In the genomic region with DNA sequence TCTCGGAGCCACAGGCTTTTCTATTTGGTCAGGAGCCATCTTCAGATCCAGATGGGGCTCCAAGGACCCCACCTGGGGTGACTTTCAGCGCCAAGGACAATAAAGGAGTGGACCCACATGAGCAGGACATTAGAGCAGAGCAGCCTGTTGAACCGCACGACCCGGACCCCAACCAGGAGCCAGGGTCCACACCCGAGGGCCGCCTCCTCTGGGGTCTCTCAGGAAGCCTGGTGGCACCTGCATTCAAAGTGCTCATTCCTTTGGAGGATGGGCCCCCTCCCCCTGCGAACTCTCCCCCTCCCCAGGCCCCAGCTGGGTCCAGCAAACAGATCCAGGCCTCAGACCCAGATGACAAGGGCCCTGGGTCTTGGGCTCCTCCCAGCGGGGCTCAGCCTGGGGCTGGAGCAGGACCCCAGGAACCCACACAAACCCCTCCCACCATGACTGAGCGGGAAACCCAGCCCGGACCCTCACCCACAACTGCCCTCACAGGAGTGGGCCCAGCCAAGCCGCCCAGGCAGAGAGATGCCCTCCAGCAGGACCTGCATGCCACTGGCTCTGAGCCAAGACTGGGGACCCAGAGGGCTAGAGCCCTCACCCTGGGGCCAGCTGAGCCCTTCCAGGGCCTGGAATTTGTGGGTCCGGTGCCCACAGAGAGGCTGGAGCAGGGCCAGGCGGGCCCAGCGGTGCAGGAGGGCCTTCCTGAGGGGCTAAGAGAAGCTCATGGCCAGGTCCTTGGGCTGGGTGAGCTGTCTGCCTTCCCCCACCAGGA, we compare ENCODE assay signal across 16 cellular contexts. TPM values are rescaled to one million over a fixed set of nuclear protein-coding genes. Genes with fewer than 3 reads are reported as not detected.
A peak's percentile ranks its signal among the peaks of the same experiment; 100 is the strongest.
DNase-seq lines count a peak whose midpoint lies in the region; ATAC-seq and TF ChIP-seq lines count a peak whose summit lies in the region.
"Had no signal": no experiment of that assay in that cellular context is flagged by ENCODE, and none has a peak within 500 bp of the region (broad histone marks: within the 10 kb centered on the region; RNA-seq: fewer than 3 reads in every experiment).

No MANE protein-coding gene starts in this region.

- H4K20me1 ChIP-seq in Karpas-422 (ENCODE audit: insufficient read depth, low read depth, low read length): no peaks in the 10 kb centered on the region

- H3K9me2 ChIP-seq in Karpas-422 (replicated peaks; ENCODE audit: insufficient read depth, low read length): no peaks in the 10 kb centered on the region

- intact Hi-C loops in dendritic cell treated with granulocyte-macrophage colony-stimulating factor and Interleukin-4, amounts not matched to agents 40 ng/mL and 50 ng/mL, for 4 days (cut with micrococcal nuclease): no loop called here
- intact Hi-C loops in sciatic nerve (cut with DNase I): no loop called here

- no peaks in the 10 kb centered on the region for H3K36me3 ChIP-seq in BE2C
- no peaks in the 10 kb centered on the region for H3K36me3 ChIP-seq in H7 (replicated peaks; ENCODE audit: control insufficient read depth, insufficient read depth, low read length)
- H3K36me3 ChIP-seq in endodermal cell (ENCODE audit: control insufficient read depth, insufficient read depth, low read length): no peaks in the 10 kb centered on the region
- H3K36me3 ChIP-seq in Karpas-422 (ENCODE audit: insufficient read depth, low read length): no peaks in the 10 kb centered on the region

- H3K9me3 ChIP-seq in BE2C: no peaks in the 10 kb centered on the region
- H3K9me3 ChIP-seq in endodermal cell (ENCODE audit: control insufficient read depth, low read length): no peaks in the 10 kb centered on the region
- H3K9me3 ChIP-seq in Karpas-422 (ENCODE audit: low read length): no peaks in the 10 kb centered on the region

- peaks cover 16% of the 10 kb centered on the region for H3K4me1 Mint-ChIP-seq in dendritic cell treated with granulocyte-macrophage colony-stimulating factor and Interleukin-4, amounts not matched to agents 40 ng/mL and 50 ng/mL, for 4 days (ENCODE audit: low read depth)
- peaks cover 1% of the 10 kb centered on the region for H3K4me1 Mint-ChIP-seq in endodermal cell

- H3K27me3 Mint-ChIP-seq in dendritic cell treated with granulocyte-macrophage colony-stimulating factor and Interleukin-4, amounts not matched to agents 40 ng/mL and 50 ng/mL, for 4 days: no peaks in the 10 kb centered on the region
- H3K27me3 Mint-ChIP-seq in endodermal cell (ENCODE audit: insufficient read depth): no peaks in the 10 kb centered on the region

- peaks cover 5% of the 10 kb centered on the region for H3K36me3 Mint-ChIP-seq in dendritic cell treated with granulocyte-macrophage colony-stimulating factor and Interleukin-4, amounts not matched to agents 40 ng/mL and 50 ng/mL, for 4 days (ENCODE audit: low read depth)
- no peaks in the 10 kb centered on the region for H3K36me3 Mint-ChIP-seq in endodermal cell (ENCODE audit: low read depth)

- H3K4me1 ChIP-seq in BE2C (no peaks in the 10 kb centered on the region), endodermal cell (ENCODE audit: control insufficient read depth, insufficient read depth, low read length) (no peaks in the 10 kb centered on the region), Karpas-422 (ENCODE audit: low read length) (peaks cover 8% of the 10 kb centered on the region)

- H3K9me3 Mint-ChIP-seq in dendritic cell treated with granulocyte-macrophage colony-stimulating factor and Interleukin-4, amounts not matched to agents 40 ng/mL and 50 ng/mL, for 4 days: no peaks in the 10 kb centered on the region
- no peaks in the 10 kb centered on the region for H3K9me3 Mint-ChIP-seq in endodermal cell

- peak overlapping the region; percentile 18 for H3K27ac Mint-ChIP-seq in dendritic cell treated with granulocyte-macrophage colony-stimulating factor and Interleukin-4, amounts not matched to agents 40 ng/mL and 50 ng/mL, for 4 days
- H3K27ac Mint-ChIP-seq in endodermal cell: no peak overlapping the region

- whole genome bisulfite sequencing in endodermal cell (ENCODE audit: insufficient coverage in 1 of 2, insufficient read length in 1 of 2), 2 experiments: 93% methylated on average over 6 to 15 of the region's 15 CpGs

- H3K27ac ChIP-seq in endodermal cell (ENCODE audit: low read depth, low read length) (no peak overlapping the region), Karpas-422 (ENCODE audit: low read length) (no peak overlapping the region)
- H3K27ac ChIP-seq: C4-2B, HL-60 had no signal

- DNase-seq in BE2C (peak; percentile 52), H7 (peak; percentile 56), sciatic nerve (ENCODE audit: low spot score) (peak; percentile 64), endodermal cell (no peak), Karpas-422 (no peak), inferior parietal cortex (ENCODE audit: extremely low spot score) (no peak)
- DNase-seq in activated CD4-positive, alpha-beta T cell treated with anti-CD3 and anti-CD28 coated beads for 4 hours: no peak
- DNase-seq: NCI-H1417 treated with DMSO at 0.1 percent for 48 hours, NCI-H2029, NCI-H2171, NCI-H446, NCI-H748 treated with DMSO at 0.1 percent for 48 hours had no signal

- H3K4me3 ChIP-seq in BE2C (ENCODE audit: low read depth, low read length) (no peak overlapping the region), H7 (ENCODE audit: insufficient read depth, low read depth, low read length) (no peak overlapping the region), endodermal cell (ENCODE audit: low read length) (no peak overlapping the region), Karpas-422 (ENCODE audit: low read length) (no peak overlapping the region)

- no peak overlapping the region for H3K4me3 Mint-ChIP-seq in dendritic cell treated with granulocyte-macrophage colony-stimulating factor and Interleukin-4, amounts not matched to agents 40 ng/mL and 50 ng/mL, for 4 days
- H3K4me3 Mint-ChIP-seq in endodermal cell: no peak overlapping the region

- H3K9ac ChIP-seq in endodermal cell (ENCODE audit: extremely low read depth, low read length, poor library complexity, severe bottlenecking) (no peak overlapping the region), Karpas-422 (ENCODE audit: low read length) (no peak overlapping the region)

- H3K27me3 ChIP-seq in BE2C (no peaks in the 10 kb centered on the region), H7 (ENCODE audit: control insufficient read depth, insufficient read depth, low read length) (no peaks in the 10 kb centered on the region), endodermal cell (ENCODE audit: control insufficient read depth, insufficient read depth, low read length, poor library complexity, severe bottlenecking) (no peaks in the 10 kb centered on the region), Karpas-422 (ENCODE audit: low read length) (no peaks in the 10 kb centered on the region)

- H2AFZ ChIP-seq in Karpas-422 (ENCODE audit: low read length): no peak overlapping the region

- no peaks in the 10 kb centered on the region for H3K79me2 ChIP-seq in Karpas-422 (ENCODE audit: low read length)

- ATAC-seq in sciatic nerve: no peak
- ATAC-seq: Right ventricle myocardium inferior had no signal

- no peak overlapping the region for H3K4me2 ChIP-seq in Karpas-422 (ENCODE audit: low read depth, low read length, poor library complexity, severe bottlenecking)

- no peak for TF ChIP-seq CTCF in BE2C (IDR thresholded peaks at IDR 0.05; ENCODE audit: low read depth, low read length)
- no peak for TF ChIP-seq CTCF in endodermal cell (conservative IDR thresholded peaks at IDR 0.05)

RNA-seq across cellular contexts. Expression of a gene that starts 23.9 kb away (rescaled TPM):
- 0.17 TPM for polyA plus RNA-seq in BE2C (2012; ENCODE audit: insufficient read depth, insufficient read length, low read depth)
- not detected in 2 replicates for total RNA-seq in H7 (2014; rRNA removed; shearing (Covaris generic))
- total RNA-seq in sciatic nerve (0.27 TPM), endodermal cell (not detected)
- not detected for polyA plus RNA-seq in endodermal cell (2013, experiment 1 of 2)
- polyA plus RNA-seq in endodermal cell (2013, experiment 2 of 2): not detected
- not detected in 2 replicates for total RNA-seq in Karpas-422 (2014; rRNA removed; shearing (Covaris generic); ENCODE audit: low replicate concordance)

RNA-seq across cellular contexts. Expression of a gene that starts 43.0 kb away (rescaled TPM):
- 43.3 TPM for polyA plus RNA-seq in BE2C (2012; ENCODE audit: insufficient read depth, insufficient read length, low read depth)
- 0.28 and 0.55 TPM in 2 replicates for total RNA-seq in H7 (2014; rRNA removed; shearing (Covaris generic))
- total RNA-seq in sciatic nerve (142 TPM), endodermal cell (1 to 10 TPM; 1.9 to 3.7 TPM)
- polyA plus RNA-seq in endodermal cell (2013, experiment 1 of 2): 45.0 TPM
- polyA plus RNA-seq in endodermal cell (2013, experiment 2 of 2): 50.3 TPM
- 4.5 and 6.8 TPM in 2 replicates for total RNA-seq in Karpas-422 (2014; rRNA removed; shearing (Covaris generic); ENCODE audit: low replicate concordance)

Comparison
In these comparisons a context has a peak if more than half of its experiments do, and no peak if none do; other contexts are left out.
1. DNase-seq: peak in BE2C (single experiment), H7 (single experiment) and sciatic nerve (single experiment); none in activated CD4-positive, alpha-beta T cell treated with anti-CD3 and anti-CD28 coated beads for 4 hours (0 of 2), endodermal cell (single experiment), Karpas-422 (single experiment) and inferior parietal cortex (single experiment).
2. RNA of a gene that starts 43.0 kb away (total RNA-seq): 142 TPM in sciatic nerve (single experiment); 4.5 to 6.8 TPM in Karpas-422, 1.9 to 3.7 TPM in endodermal cell and 0.28 to 0.55 TPM in H7; every median in the first group is over 10 times any median in the second.